ENCODE assay signal across 9 cellular contexts in genomic region chr3:171088984-171089754, GRCh38.
A peak's percentile ranks its signal among the peaks of the same experiment; 100 is the strongest.
DNase-seq lines count a peak whose midpoint lies in the region; ATAC-seq and TF ChIP-seq lines count a peak whose summit lies in the region.
"Had no signal": no experiment of that assay in that cellular context is flagged by ENCODE, and none has a peak within 500 bp of the region (broad histone marks: within the 10 kb centered on the region; RNA-seq: fewer than 3 reads in every experiment).

No MANE protein-coding gene starts in this region.

- no peaks in the 10 kb centered on the region for H3K9me3 ChIP-seq in AG04450 (ENCODE audit: control insufficient read depth, insufficient read depth, low read length)

- WGBS in lower leg skin, 2 donors: 45 to 51% methylated on average over 2 of the region's 2 CpGs

- no peaks in the 10 kb centered on the region for H3K27me3 Mint-ChIP-seq in activated T-helper 2 cell treated with anti-CD3 and anti-CD28 coated beads, Interferon-gamma antibody, Interleukin-2, Interleukin-4, amounts not matched to agents 10 μg/mL and 5 μg/mL and 100 μg/mL, durations not matched to agents 14 hours and 24 hours and 36 hours (ENCODE audit: low read depth)
- H3K27me3 Mint-ChIP-seq: dendritic cell treated with granulocyte-macrophage colony-stimulating factor and Interleukin-4, amounts not matched to agents 40 ng/mL and 50 ng/mL, for 4 days had no signal

- no peak overlapping the region for H3K27ac ChIP-seq in AG04450 (ENCODE audit: low read depth, low read length)

- POLR2A ChIA-PET in AG04450 (lab: Yijun Ruan, JAX): no interaction called here

- CTCF ChIA-PET in AG04450 (lab: Charles Lee): interaction anchor here (0.6 to 1.1 kb wide), 2 partner anchors 40 to 478 kb away, joined by 4 to 6 read pairs; no protein-coding TSS in a partner anchor

- no peaks in the 10 kb centered on the region for H3K36me3 ChIP-seq in kidney epithelial cell (ENCODE audit: control insufficient read depth, insufficient read depth, low read length)

- H3K4me3 Mint-ChIP-seq in activated T-helper 2 cell treated with anti-CD3 and anti-CD28 coated beads, Interferon-gamma antibody, Interleukin-2, Interleukin-4, amounts not matched to agents 10 μg/mL and 5 μg/mL and 100 μg/mL, durations not matched to agents 14 hours and 24 hours and 36 hours (ENCODE audit: low read depth): no peak overlapping the region
- H3K4me3 Mint-ChIP-seq: dendritic cell treated with granulocyte-macrophage colony-stimulating factor and Interleukin-4, amounts not matched to agents 40 ng/mL and 50 ng/mL, for 4 days had no signal

- H3K27me3 ChIP-seq in AG04450 (ENCODE audit: control insufficient read depth, insufficient read depth, low read length): no peaks in the 10 kb centered on the region
- H3K27me3 ChIP-seq in kidney epithelial cell (ENCODE audit: control insufficient read depth, insufficient read depth, low read length): no peaks in the 10 kb centered on the region

- peaks cover 75% of the 10 kb centered on the region for H3K36me3 Mint-ChIP-seq in activated T-helper 2 cell treated with anti-CD3 and anti-CD28 coated beads, Interferon-gamma antibody, Interleukin-2, Interleukin-4, amounts not matched to agents 10 μg/mL and 5 μg/mL and 100 μg/mL, durations not matched to agents 14 hours and 24 hours and 36 hours (ENCODE audit: low read depth)

- peak; percentile 77 for DNase-seq in AG04450 (ENCODE audit: low read depth, low spot score)
- peak; percentile 46 for DNase-seq in HPDE6-E6E7 (ENCODE audit: extremely low spot score)
- peak; percentile 96 for DNase-seq in amniotic epithelial cell (ENCODE audit: low read depth)
- peak; percentile 68 for DNase-seq in kidney epithelial cell (ENCODE audit: low read depth)
- no peak for DNase-seq in lower leg skin (ENCODE audit: low spot score in 2 of 2)
- no peak for DNase-seq in activated T-helper 2 cell treated with anti-CD3 and anti-CD28 coated beads, Interferon-gamma antibody, Interleukin-2, Interleukin-4, amounts not matched to agents 10 μg/mL and 5 μg/mL and 100 μg/mL, durations not matched to agents 14 hours and 24 hours and 36 hours (ENCODE audit: low spot score)

- ATAC-seq in GM19455 (IDR thresholded peaks at IDR 0.05; ENCODE audit: unreplicated experiment): no peak
- ATAC-seq in HG03045 (IDR thresholded peaks at IDR 0.05; ENCODE audit: unreplicated experiment): no peak

- intact Hi-C loops in lower leg skin (cut with DNase I; ENCODE audit: low total_unique reads): no loop called here
- intact Hi-C loops in activated T-helper 2 cell treated with anti-CD3 and anti-CD28 coated beads, Interferon-gamma antibody, Interleukin-2, Interleukin-4, amounts not matched to agents 10 μg/mL and 5 μg/mL and 100 μg/mL, durations not matched to agents 14 hours and 24 hours and 36 hours (cut with micrococcal nuclease): no loop called here

- H3K27ac Mint-ChIP-seq in activated T-helper 2 cell treated with anti-CD3 and anti-CD28 coated beads, Interferon-gamma antibody, Interleukin-2, Interleukin-4, amounts not matched to agents 10 μg/mL and 5 μg/mL and 100 μg/mL, durations not matched to agents 14 hours and 24 hours and 36 hours: no peak overlapping the region
- H3K27ac Mint-ChIP-seq: dendritic cell treated with granulocyte-macrophage colony-stimulating factor and Interleukin-4, amounts not matched to agents 40 ng/mL and 50 ng/mL, for 4 days had no signal

- no peaks in the 10 kb centered on the region for H3K9me3 Mint-ChIP-seq in activated T-helper 2 cell treated with anti-CD3 and anti-CD28 coated beads, Interferon-gamma antibody, Interleukin-2, Interleukin-4, amounts not matched to agents 10 μg/mL and 5 μg/mL and 100 μg/mL, durations not matched to agents 14 hours and 24 hours and 36 hours
- H3K9me3 Mint-ChIP-seq: dendritic cell treated with granulocyte-macrophage colony-stimulating factor and Interleukin-4, amounts not matched to agents 40 ng/mL and 50 ng/mL, for 4 days had no signal

- no peak for TF ChIP-seq POLR2A in lower leg skin (IDR thresholded peaks at IDR 0.05)

- H3K4me1 Mint-ChIP-seq in activated T-helper 2 cell treated with anti-CD3 and anti-CD28 coated beads, Interferon-gamma antibody, Interleukin-2, Interleukin-4, amounts not matched to agents 10 μg/mL and 5 μg/mL and 100 μg/mL, durations not matched to agents 14 hours and 24 hours and 36 hours (ENCODE audit: low read depth): peaks cover 21% of the 10 kb centered on the region

- no peak for TF ChIP-seq CTCF in AG04450 (IDR thresholded peaks at IDR 0.05; ENCODE audit: low read depth, low read length)
- no peak for TF ChIP-seq CTCF in kidney epithelial cell (IDR thresholded peaks at IDR 0.05; ENCODE audit: insufficient read depth, low read length, poor library complexity, severe bottlenecking)
- no peak for TF ChIP-seq CTCF in lower leg skin (IDR thresholded peaks at IDR 0.05)

- no peak overlapping the region for H3K4me3 ChIP-seq in AG04450 (ENCODE audit: low read depth, low read length)
- H3K4me3 ChIP-seq in kidney epithelial cell (ENCODE audit: low read depth, low read length): no peak overlapping the region
- no peak overlapping the region for H3K4me3 ChIP-seq in lower leg skin (ENCODE audit: low read depth, poor library complexity, severe bottlenecking)

Comparison
In these comparisons a context has a peak if more than half of its experiments do, and no peak if none do; other contexts are left out.
1. DNase-seq: peak in AG04450 (single experiment), HPDE6-E6E7 (single experiment), amniotic epithelial cell (single experiment) and kidney epithelial cell (single experiment); none in lower leg skin (0 of 2) and activated T-helper 2 cell treated with anti-CD3 and anti-CD28 coated beads, Interferon-gamma antibody, Interleukin-2, Interleukin-4, amounts not matched to agents 10 μg/mL and 5 μg/mL and 100 μg/mL, durations not matched to agents 14 hours and 24 hours and 36 hours (single experiment).